Comparison of ENCODE assay signal across 17 cellular contexts in the genomic region with DNA sequence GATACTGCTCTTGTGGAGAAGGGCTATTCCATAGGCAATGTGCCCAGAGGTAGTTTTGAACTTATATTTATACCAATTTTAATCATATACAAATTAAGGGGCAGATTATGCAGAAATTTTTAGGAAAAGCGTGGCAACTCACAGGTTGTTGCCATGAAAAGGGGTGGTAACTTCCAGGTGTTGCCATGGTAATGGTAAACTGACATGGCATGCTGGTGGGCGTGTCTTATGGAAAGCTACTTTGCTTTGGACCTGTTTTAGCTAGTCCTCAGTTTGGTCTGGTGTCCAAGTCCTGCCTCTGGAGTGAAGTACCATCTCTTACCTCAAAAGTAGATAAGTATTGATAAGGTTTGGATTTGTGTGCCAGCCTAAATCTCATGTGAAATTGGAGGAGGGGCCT. TPM values are rescaled to one million over a fixed set of nuclear protein-coding genes. Genes with fewer than 3 reads are reported as not detected.
"Had no signal": no experiment of that assay in that cellular context is flagged by ENCODE, and none has a peak within 500 bp of the region (broad histone marks: within the 10 kb centered on the region; RNA-seq: fewer than 3 reads in every experiment).

No MANE protein-coding gene starts in this region.

- H3K9me3 Mint-ChIP-seq: central memory CD8-positive, alpha-beta T cell; nephron progenitor cell had no signal

- DNase-seq: activated CD4-positive, CD25-positive, alpha-beta regulatory T cell; activated effector memory CD4-positive, alpha-beta T cell treated with anti-CD3 and anti-CD28 coated beads, Interleukin-2, amount 50 U/mL, for 16 hours; hypothalamus; islet precursor cell; lower lobe of right lung; nephron progenitor cell; nucleus accumbens; sigmoid colon; T1000 had no signal

- H3K27ac Mint-ChIP-seq: mesothelial cell of epicardium, nephron progenitor cell had no signal

- H3K36me3 Mint-ChIP-seq: mesothelial cell of epicardium had no signal

- ATAC-seq: lower lobe of right lung had no signal

- H3K4me3 Mint-ChIP-seq: central memory CD8-positive, alpha-beta T cell; mesothelial cell of epicardium; nephron progenitor cell had no signal

- H3K4me1 Mint-ChIP-seq: mesothelial cell of epicardium, nephron progenitor cell had no signal

RNA-seq across cellular contexts. Expression of a gene that starts 7.9 kb away (rescaled TPM):
- total RNA-seq: ascending aorta, frontal cortex, myocyte, renal cortical epithelial cell, sigmoid colon, tibial nerve had no signal

RNA-seq across cellular contexts. Expression of a gene that starts 23.6 kb away (rescaled TPM):
- total RNA-seq: ascending aorta; myocyte; renal cortical epithelial cell; sigmoid colon; T-helper 1 cell treated with Interleukin-12 subunit alpha and Interleukin-12 subunit beta and Interleukin-4 antibody, amounts not matched to agents 30 ng/mL and 1 ng/mL, for 36 hours; tibial nerve had no signal
